8 cellular contexts compared by ENCODE assay signal in the genomic region with DNA sequence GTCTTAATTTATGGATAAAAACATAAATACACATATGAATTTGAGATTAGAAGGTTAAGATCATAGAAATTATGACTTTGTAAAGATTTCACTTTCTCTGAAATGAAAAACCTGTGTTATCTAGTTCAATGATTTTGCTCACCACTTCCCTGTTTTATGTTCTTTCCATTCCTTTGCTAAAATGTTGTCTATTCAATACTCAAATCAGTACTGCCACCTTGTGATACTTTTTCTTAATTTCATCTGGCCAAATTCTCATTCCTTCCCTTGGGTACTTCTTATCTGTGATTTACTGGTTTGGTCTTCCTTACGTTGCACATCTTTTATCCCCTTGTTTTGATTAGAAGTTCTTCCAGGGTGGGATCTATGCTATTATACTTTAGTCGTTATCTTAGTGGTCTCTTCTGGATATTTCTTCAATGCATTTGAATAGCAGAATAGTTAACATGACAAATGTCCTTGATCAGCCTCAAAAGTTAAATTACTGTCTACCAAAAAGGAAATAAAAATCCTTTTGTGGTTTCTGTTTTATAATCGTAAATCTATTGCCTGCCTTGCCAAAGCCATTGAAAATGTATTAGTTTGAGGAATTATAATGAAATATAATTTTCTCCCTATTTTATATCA.
DNase-seq lines count a peak whose midpoint lies in the region; ATAC-seq and TF ChIP-seq lines count a peak whose summit lies in the region.

No MANE protein-coding gene starts in this region.

- H2BK12ac ChIP-seq in mesenchymal stem cell (ENCODE audit: low read length in 2 of 2), result no peak overlapping the region

- no peak overlapping the region for H2BK5ac ChIP-seq in mesenchymal stem cell (ENCODE audit: low read depth, low read length, poor library complexity, severe bottlenecking)

- H3K27ac ChIP-seq in body of pancreas (no peak overlapping the region), mesenchymal stem cell (ENCODE audit: low read length, poor library complexity, severe bottlenecking) (no peak overlapping the region)

- no peak overlapping the region for H4K91ac ChIP-seq in mesenchymal stem cell (ENCODE audit: low read length)

- intact Hi-C loops in body of pancreas (cut with DNase I), result no loop called here

- TF ChIP-seq POLR2A in body of pancreas (IDR thresholded peaks at IDR 0.05), result no peak

- H3K4me3 ChIP-seq in body of pancreas (no peak overlapping the region), mesenchymal stem cell (ENCODE audit: insufficient read depth in 1 of 2, low read depth in 1 of 2, low read length in 2 of 2) (no peak overlapping the region)

- no peak overlapping the region for H3K4ac ChIP-seq in mesenchymal stem cell (ENCODE audit: low read depth in 1 of 2, low read length in 2 of 2)

- H3K9ac ChIP-seq in mesenchymal stem cell (ENCODE audit: low read length), result no peak overlapping the region

- H3K23ac ChIP-seq in mesenchymal stem cell (ENCODE audit: low read length in 2 of 2), result no peak overlapping the region

- peak; percentile 56 for DNase-seq in COLO829 (ENCODE audit: low spot score)
- DNase-seq in NCI-H1092 treated with DMSO at 0.1 percent for 48 hours (lab: John Stamatoyannopoulos, UW), result peak; percentile 45
- no peak for DNase-seq in body of pancreas
- DNase-seq in mesenchymal stem cell, result peak; percentile 59
- no peak for DNase-seq in activated T-cell treated with anti-CD3 and anti-CD28 coated beads, Interleukin-2, amount 50 U/mL, for 1 hour
- no peak for DNase-seq in activated CD8-positive, alpha-beta memory T cell treated with anti-CD3 and anti-CD28 coated beads for 24 hours
- no peak for DNase-seq in mesenteric fat pad (ENCODE audit: low spot score)

- H2AK5ac ChIP-seq in mesenchymal stem cell (ENCODE audit: low read length, severe bottlenecking), result no peak overlapping the region

- H3K36me3 ChIP-seq in body of pancreas (replicated peaks in 1 of 2; ENCODE audit: insufficient read depth in 1 of 2, low read depth in 2 of 2), result no peaks in the 10 kb centered on the region
- peaks cover 0 to 3% of the 10 kb centered on the region in 2 experiments for H3K36me3 ChIP-seq in mesenchymal stem cell (ENCODE audit: control insufficient read depth in 1 of 2, insufficient read depth in 2 of 2, low read depth in 1 of 2, low read length in 2 of 2)

- H3K4me1 ChIP-seq in body of pancreas, result no peaks in the 10 kb centered on the region
- peaks cover 5% of the 10 kb centered on the region for H3K4me1 ChIP-seq in mesenchymal stem cell (ENCODE audit: control insufficient read depth, insufficient read depth, low read depth, low read length)

- no peak overlapping the region for H2BK120ac ChIP-seq in mesenchymal stem cell (ENCODE audit: low read depth, low read length)

- no peaks in the 10 kb centered on the region for H3K9me3 ChIP-seq in body of pancreas
- H3K9me3 ChIP-seq in mesenchymal stem cell (ENCODE audit: control insufficient read depth, low read length), result no peaks in the 10 kb centered on the region

- H4K8ac ChIP-seq in mesenchymal stem cell (ENCODE audit: low read length), result no peak overlapping the region

- H3K27me3 ChIP-seq in body of pancreas, result no peaks in the 10 kb centered on the region
- H3K27me3 ChIP-seq in mesenchymal stem cell (ENCODE audit: control insufficient read depth in 1 of 2, insufficient read depth in 1 of 2, low read length in 2 of 2), result no peaks in the 10 kb centered on the region

- H2BK15ac ChIP-seq in mesenchymal stem cell (ENCODE audit: low read depth, poor library complexity, severe bottlenecking), result no peak overlapping the region

- no peak overlapping the region for H2AFZ ChIP-seq in mesenchymal stem cell (ENCODE audit: low read depth, low read length)

- H3K18ac ChIP-seq in mesenchymal stem cell (ENCODE audit: low read depth in 1 of 2, low read length in 2 of 2), result no peak overlapping the region

- TF ChIP-seq CTCF in body of pancreas (IDR thresholded peaks at IDR 0.05), result peak in 6 of 7 experiments; percentile 9 to 45 (median 34)

- H3K4me2 ChIP-seq in mesenchymal stem cell (ENCODE audit: low read length, poor library complexity, severe bottlenecking), result no peak overlapping the region

- 7 to 8% methylated on average over 3 of the region's 3 CpGs for WGBS in body of pancreas, 2 donors
- no CpG with 5 or more reads among the region's 3 CpGs for WGBS in mesenchymal stem cell

- ATAC-seq in GM21423 (IDR thresholded peaks at IDR 0.05; ENCODE audit: unreplicated experiment) (peak; percentile 63), body of pancreas (no peak)

- no peak overlapping the region for H3K14ac ChIP-seq in mesenchymal stem cell (ENCODE audit: low read length in 2 of 2)

- peaks cover 4% of the 10 kb centered on the region for H3K79me1 ChIP-seq in mesenchymal stem cell (replicated peaks; ENCODE audit: low read length, poor library complexity, severe bottlenecking)

Comparison
In these comparisons a context has a peak if more than half of its experiments do, and no peak if none do; other contexts are left out.
1. DNase-seq: peak in COLO829 (single experiment), NCI-H1092 treated with DMSO at 0.1 percent for 48 hours (single experiment) and mesenchymal stem cell (single experiment); none in body of pancreas (0 of 4), activated T-cell treated with anti-CD3 and anti-CD28 coated beads, Interleukin-2, amount 50 U/mL, for 1 hour (single experiment), activated CD8-positive, alpha-beta memory T cell treated with anti-CD3 and anti-CD28 coated beads for 24 hours (single experiment) and mesenteric fat pad (single experiment).